Comparison of ENCODE assay signal across 14 cellular contexts in genomic region chr1:41842282-41842681, GRCh38.
"Had no signal": no experiment of that assay in that cellular context is flagged by ENCODE, and none has a peak within 500 bp of the region (broad histone marks: within the 10 kb centered on the region; RNA-seq: fewer than 3 reads in every experiment).

No MANE protein-coding gene starts in this region.

- H3K4me1 ChIP-seq: sigmoid colon had no signal

- FAIRE-seq: bronchial epithelial cell had no signal

- H3K27me3 ChIP-seq: esophagus squamous epithelium, sigmoid colon, spleen, upper lobe of right lung had no signal

- DNase-seq: activated B cell treated with CpG ODN at 0.5 μM for 24 hours; activated CD4-positive, alpha-beta memory T cell treated with anti-CD3 and anti-CD28 coated beads, Interleukin-2, amount 10 ng/mL, durations not matched to agents 7 days and 5 days; activated CD4-positive, alpha-beta T cell treated with anti-CD3 and anti-CD28 coated beads for 48 hours; activated naive CD4-positive, alpha-beta T cell treated with anti-CD3 and anti-CD28 coated beads for 36 hours; activated T-cell treated with anti-CD3 and anti-CD28 coated beads, Interleukin-2, amount 50 U/mL, for 24 hours; effector CD8-positive, alpha-beta T cell; esophagus squamous epithelium; natural killer cell; sigmoid colon; spleen; stimulated activated CD4-positive, alpha-beta T cell treated with anti-CD3 and anti-CD28 coated beads, Interleukin-4, amount 100 ng/mL, for 4 hours; upper lobe of right lung had no signal

- H3K4me3 ChIP-seq: esophagus squamous epithelium, sigmoid colon, spleen, upper lobe of right lung had no signal

- H3K9me3 ChIP-seq: esophagus squamous epithelium, sigmoid colon, spleen, upper lobe of right lung had no signal

- H3K27ac ChIP-seq: esophagus squamous epithelium, sigmoid colon, spleen, upper lobe of right lung had no signal

- ATAC-seq: natural killer cell; stimulated activated memory B cell treated with anti-CD40 and anti-IgM and Interleukin-4, amounts not matched to agents 10 μg/mL and 1 μg/mL and 100 μg/mL, for 72 hours; upper lobe of right lung had no signal

- H3K36me3 ChIP-seq: sigmoid colon, spleen, upper lobe of right lung had no signal
